In genomic region chr2:241702155-241702404, GRCh38 we compare ENCODE assay signal across 8 cellular contexts. TPM values are rescaled to one million over a fixed set of nuclear protein-coding genes. Genes with fewer than 3 reads are reported as not detected.
DNase-seq lines count a peak whose midpoint lies in the region; ATAC-seq and TF ChIP-seq lines count a peak whose summit lies in the region.

No MANE protein-coding gene starts in this region.

- H2AFZ ChIP-seq in GM23248: no peak overlapping the region

- peak overlapping the region; percentile 88 for H3K4me3 ChIP-seq in GM23248
- H3K4me3 ChIP-seq in colonic mucosa: peak overlapping the region; percentile 98
- peak overlapping the region; percentile 84 for H3K4me3 ChIP-seq in thoracic aorta

- peaks cover 15% of the 10 kb centered on the region for H3K4me1 Mint-ChIP-seq in T-helper 17 cell
- H3K4me1 Mint-ChIP-seq in neural crest cell: peaks cover 23% of the 10 kb centered on the region

- no peaks in the 10 kb centered on the region for H3K9me3 ChIP-seq in GM23248 (ENCODE audit: low read depth)
- H3K9me3 ChIP-seq in T-helper 17 cell (ENCODE audit: control insufficient read depth, low read length, poor library complexity, severe bottlenecking): no peaks in the 10 kb centered on the region
- H3K9me3 ChIP-seq in colonic mucosa: no peaks in the 10 kb centered on the region
- H3K9me3 ChIP-seq in thoracic aorta: no peaks in the 10 kb centered on the region

- 1 to 7% methylated on average over 7 to 26 of the region's 40 CpGs for WGBS in GM23248 (ENCODE audit: low coverage in 1 of 2, low lambda C conversion rate in 2 of 2, missing lambda C conversion rate in 2 of 2), 2 experiments

- TF ChIP-seq CTCF in colonic mucosa (IDR thresholded peaks at IDR 0.05) (no peak), neural crest cell (conservative IDR thresholded peaks at IDR 0.05) (no peak), thoracic aorta (IDR thresholded peaks at IDR 0.05) (no peak)

- peaks cover 6% of the 10 kb centered on the region for H3K9me3 Mint-ChIP-seq in neural crest cell

- H3F3A ChIP-seq in GM23248 (ENCODE audit: insufficient read depth): 0 out of 2 replicates have a peak, but pooled peaks cover 4% of the 10 kb centered on the region

- H3K27me3 Mint-ChIP-seq in T-helper 17 cell (no peaks in the 10 kb centered on the region), neural crest cell (ENCODE audit: low read depth) (no peaks in the 10 kb centered on the region)

- H3K4me3 Mint-ChIP-seq in T-helper 17 cell (peak overlapping the region; percentile 86), neural crest cell (peak overlapping the region; percentile 95)

- H3K9ac ChIP-seq in GM23248 (peak overlapping the region; percentile 87), colonic mucosa (ENCODE audit: low read depth in 2 of 2, low read length in 2 of 2) (peak overlapping the region in 1 of 2 donors; percentile 33)

- intact Hi-C loops in colonic mucosa (cut with DNase I): loop anchor here (10.0 kb wide), 1 partner anchor 173 kb away; no protein-coding TSS in a partner anchor

- H3K27ac Mint-ChIP-seq in T-helper 17 cell (no peak overlapping the region), neural crest cell (ENCODE audit: unreplicated experiment) (no peak overlapping the region)

- peaks cover 25% of the 10 kb centered on the region for H3K79me2 ChIP-seq in GM23248 (ENCODE audit: insufficient read depth)

- H3K9me2 ChIP-seq in GM23248 (ENCODE audit: insufficient read depth): no peaks in the 10 kb centered on the region

- H3K27ac ChIP-seq in GM23248 (peak overlapping the region; percentile 81), colonic mucosa (peak overlapping the region; percentile 80), thoracic aorta (peak overlapping the region; percentile 93 to 97)

- H3K36me3 Mint-ChIP-seq in T-helper 17 cell (ENCODE audit: low read depth): peaks cover 5% of the 10 kb centered on the region
- peaks cover 25% of the 10 kb centered on the region for H3K36me3 Mint-ChIP-seq in neural crest cell (ENCODE audit: low read depth)

- no peaks in the 10 kb centered on the region for H4K20me1 ChIP-seq in GM23248 (ENCODE audit: insufficient read depth)

- H3K27me3 ChIP-seq in GM23248 (replicated peaks; ENCODE audit: insufficient read depth) (no peaks in the 10 kb centered on the region), colonic mucosa (no peaks in the 10 kb centered on the region), thoracic aorta (replicated peaks; ENCODE audit: insufficient read depth) (no peaks in the 10 kb centered on the region)

- DNase-seq in GM23248: no peak
- DNase-seq in T-helper 17 cell: peak; percentile 74 to 76 (median 75)
- no peak for DNase-seq in colonic mucosa
- no peak for DNase-seq in neural crest cell (ENCODE audit: low read depth, low spot score)
- no peak for DNase-seq in thoracic aorta (ENCODE audit: low spot score)
- no peak for DNase-seq in NCI-H2029 (lab: John Stamatoyannopoulos, UW)
- DNase-seq in G401 (ENCODE audit: low spot score): no peak

- no peak for ATAC-seq in T-helper 17 cell
- peak; percentile 79 for ATAC-seq in thoracic aorta (ENCODE audit: insufficient number of reproducible peaks, low FRiP score, low read depth)
- no peak for ATAC-seq in HG03378 (IDR thresholded peaks at IDR 0.05; ENCODE audit: unreplicated experiment)

- no peak overlapping the region for H3K4me2 ChIP-seq in GM23248 (ENCODE audit: unreplicated experiment)

- peaks cover 13% of the 10 kb centered on the region; the same call in 1 of the 2 replicates for H3K36me3 ChIP-seq in GM23248 (ENCODE audit: low read depth)
- H3K36me3 ChIP-seq in colonic mucosa: no peaks in the 10 kb centered on the region
- peaks cover 16% of the 10 kb centered on the region for H3K36me3 ChIP-seq in thoracic aorta

- peaks cover 5% of the 10 kb centered on the region; the same call in 1 of the 2 replicates for H3K4me1 ChIP-seq in GM23248 (ENCODE audit: insufficient read depth)
- H3K4me1 ChIP-seq in colonic mucosa: peaks cover 12% of the 10 kb centered on the region
- H3K4me1 ChIP-seq in thoracic aorta (ENCODE audit: control insufficient read depth in 1 of 2, low read depth in 2 of 2): peaks cover 12 to 14% of the 10 kb centered on the region in 2 donors

- in situ Hi-C loops in GM23248 (cut with MboI): no loop called here
- in situ Hi-C loops in G401 (cut with HindIII; ENCODE audit: low sequenced_read_pairs): no loop called here

RNA-seq across cellular contexts. Expression of gene ING5, which starts 0.2 kb away (rescaled TPM):
- total RNA-seq in GM23248 (2014; rRNA removed; shearing (Covaris generic)): 13.5 and 20.3 TPM in 2 replicates
- polyA plus RNA-seq in GM23248 (2016; fragmentation: Nextera tagmentation; extraction: Ambion mirVana): 9.8 and 10.8 TPM in 2 replicates
- total RNA-seq in T-helper 17 cell: 10 to 100 TPM; 50.2 to 60.8 TPM
- 10 to 100 TPM; 18.3 to 44.2 TPM for total RNA-seq in colonic mucosa
- total RNA-seq in neural crest cell: 61.9 and 63.4 TPM in 2 replicates
- total RNA-seq in thoracic aorta: 10 to 100 TPM; 27.3 to 64.8 TPM
- 21.6 and 65.8 TPM in 2 replicates for total RNA-seq in G401 (2014; rRNA removed; shearing (Covaris generic))

RNA-seq across cellular contexts. Expression of gene DTYMK, which starts 15.5 kb away (rescaled TPM):
- 27.9 and 44.6 TPM in 2 replicates for total RNA-seq in GM23248 (2014; rRNA removed; shearing (Covaris generic))
- polyA plus RNA-seq in GM23248 (2016; fragmentation: Nextera tagmentation; extraction: Ambion mirVana): 78.7 and 82.6 TPM in 2 replicates
- total RNA-seq in T-helper 17 cell: 10 to 100 TPM; 11.9 TPM
- 100 to 1,000 TPM in 1 of 2 donors, 10 to 100 TPM in 1; 22.6 to 106 TPM for total RNA-seq in colonic mucosa
- total RNA-seq in neural crest cell: 98.7 and 108 TPM in 2 replicates
- 1 to 10 TPM; 6.2 to 6.4 TPM for total RNA-seq in thoracic aorta
- total RNA-seq in G401 (2014; rRNA removed; shearing (Covaris generic)): 52.0 and 57.9 TPM in 2 replicates

RNA-seq across cellular contexts. Expression of gene D2HGDH, which starts 32.4 kb away (rescaled TPM):
- total RNA-seq in GM23248 (2014; rRNA removed; shearing (Covaris generic)): 19.1 and 19.6 TPM in 2 replicates
- 8.3 and 9.7 TPM in 2 replicates for polyA plus RNA-seq in GM23248 (2016; fragmentation: Nextera tagmentation; extraction: Ambion mirVana)
- 10 to 100 TPM; 28.0 to 32.6 TPM for total RNA-seq in T-helper 17 cell
- 10 to 100 TPM; 42.0 to 76.6 TPM for total RNA-seq in colonic mucosa
- total RNA-seq in neural crest cell: 17.7 and 22.2 TPM in 2 replicates
- 10 to 100 TPM; 11.1 to 38.0 TPM for total RNA-seq in thoracic aorta
- total RNA-seq in G401 (2014; rRNA removed; shearing (Covaris generic)): 48.4 and 50.7 TPM in 2 replicates

Comparison
In these comparisons a context has a peak if more than half of its experiments do, and no peak if none do; other contexts are left out.
1. DNase-seq: peak in T-helper 17 cell (3 of 3); none in GM23248 (single experiment), colonic mucosa (single experiment), neural crest cell (single experiment), thoracic aorta (single experiment), NCI-H2029 (single experiment) and G401 (single experiment).
2. Peak in every context shown above with its lines, with median percentiles within 50 percentile points of each other: H3K27ac ChIP-seq and H3K4me3 ChIP-seq.